ENCODE assay signal across 1 cellular context in genomic region chr10:130138479-130138866, GRCh38.
TF ChIP-seq lines count a peak whose summit lies in the region.

No MANE protein-coding gene starts in this region.

TF ChIP-seq in K562, 482 proteins besides CTCF, POLR2A, EP300 and RAD21 (continued from another document):
- TF ChIP-seq MNT (conservative IDR thresholded peaks at IDR 0.05) (peak in 1 of 2 experiments; percentile 46; a peak in 1 of 4 replicates), ZBTB34 (CRISPR knock-in tag; IDR thresholded peaks at IDR 0.05) (no peak), ZFPM2 (CRISPR knock-in tag; IDR thresholded peaks at IDR 0.05) (no peak), SPI1 (IDR thresholded peaks at IDR 0.05; ENCODE audit: borderline replicate concordance, low read depth, low read length) (no peak), TCF15 (CRISPR knock-in tag; IDR thresholded peaks at IDR 0.05) (no peak), L3MBTL2 (IDR thresholded peaks at IDR 0.05) (no peak), MECOM (CRISPR knock-in tag; IDR thresholded peaks at IDR 0.05) (no peak), ETV1 (tag; conservative IDR thresholded peaks at IDR 0.05; ENCODE audit: low read depth) (no peak), FOXK2 (conservative IDR thresholded peaks at IDR 0.05 in 1 of 2, IDR thresholded peaks at IDR 0.05 in 1 of 2; ENCODE audit: low read depth in 2 of 2) (no peak), FOSL1 (tag; conservative IDR thresholded peaks at IDR 0.05) (peak; percentile 91), JUNB (CRISPR knock-in tag; conservative IDR thresholded peaks at IDR 0.05) (no peak), USF1 (CRISPR knock-in tag; IDR thresholded peaks at IDR 0.05) (peak; percentile 41; the same call in 1 of the 2 replicates), IRF1 (CRISPR knock-in tag; IDR thresholded peaks at IDR 0.05; ENCODE audit: borderline replicate concordance) (no peak)
